35 cellular contexts compared by ENCODE assay signal in genomic region chr16:54169112-54169511, GRCh38.
DNase-seq lines count a peak whose midpoint lies in the region; ATAC-seq, FAIRE-seq and TF ChIP-seq lines count a peak whose summit lies in the region.
"Had no signal": no experiment of that assay in that cellular context is flagged by ENCODE, and none has a peak within 500 bp of the region (broad histone marks: within the 10 kb centered on the region; RNA-seq: fewer than 3 reads in every experiment).

No MANE protein-coding gene starts in this region.

- H3K4me3 ChIP-seq in HepG2 (replicated peaks in 1 of 3; ENCODE audit: insufficient read depth in 1 of 3, low read depth in 2 of 3, low read length in 3 of 3) (no peak overlapping the region), right lobe of liver (no peak overlapping the region), K562 (no peak overlapping the region), coronary artery (no peak overlapping the region), H1 (ENCODE audit: extremely low read depth in 1 of 4, insufficient read depth in 2 of 4, low read depth in 3 of 4, low read length in 4 of 4) (no peak overlapping the region)
- H3K4me3 ChIP-seq: A549; BLaER1; BLaER1 treated with 17β-estradiol and CSF1 and Interleukin-3, amounts not matched to agents 10 nM and 100 nM had no signal

- no peak overlapping the region for H3K23ac ChIP-seq in H1 (ENCODE audit: insufficient read length)

- no peak overlapping the region for H4K5ac ChIP-seq in H1 (ENCODE audit: insufficient read length, low read depth, low read length)

- peaks cover 77% of the 10 kb centered on the region for H3K4me1 ChIP-seq in HepG2 (ENCODE audit: insufficient read depth, low read length)
- H3K4me1 ChIP-seq in right lobe of liver = peaks cover 0 to 21% (median 10%) of the 10 kb centered on the region in 4 donors
- H3K4me1 ChIP-seq in K562 (replicated peaks in 1 of 2; ENCODE audit: control insufficient read depth in 2 of 2, insufficient read depth in 2 of 2, low read length in 2 of 2) = no peaks in the 10 kb centered on the region
- peaks cover 0 to 2% (median 2%) of the 10 kb centered on the region in 4 experiments; a peak in 5 of 7 replicates for H3K4me1 ChIP-seq in H1 (replicated peaks in 1 of 4; ENCODE audit: control insufficient read depth in 3 of 4, insufficient read depth in 4 of 4, low read length in 3 of 4)
- H3K4me1 ChIP-seq: BLaER1; BLaER1 treated with 17β-estradiol and CSF1 and Interleukin-3, amounts not matched to agents 10 nM and 100 nM had no signal

- CTCF ChIA-PET in HepG2 (lab: Yijun Ruan, JAX; ENCODE audit: low intra/inter-chr PET ratio, low total read pairs) (no interaction called here), K562 (lab: Yijun Ruan, JAX; ENCODE audit: low intra/inter-chr PET ratio) (no interaction called here), H1 (lab: Charles Lee; ENCODE audit: partially characterized antibody) (interaction anchor here (1.2 kb wide), 1 partner anchor 223 kb away, joined by 3 read pairs; no protein-coding TSS in a partner anchor)

- H2AFZ ChIP-seq in HepG2 (ENCODE audit: low read length) = no peak overlapping the region
- H2AFZ ChIP-seq in K562 (ENCODE audit: low read depth, low read length) = no peak overlapping the region
- H2AFZ ChIP-seq in H1 (ENCODE audit: low read length) = no peak overlapping the region

- no peak overlapping the region for H4K91ac ChIP-seq in H1 (replicated peaks; ENCODE audit: insufficient read length, low read length)

- no peak overlapping the region for H3K4ac ChIP-seq in H1 (replicated peaks; ENCODE audit: insufficient read length, low read depth, low read length)

- no peaks in the 10 kb centered on the region for H3K9me1 ChIP-seq in K562 (ENCODE audit: control insufficient read depth, insufficient read depth, low read length)

- H3K9me3 ChIP-seq in HepG2 (ENCODE audit: low read length) = no peaks in the 10 kb centered on the region
- H3K9me3 ChIP-seq in right lobe of liver = no peaks in the 10 kb centered on the region
- H3K9me3 ChIP-seq in K562 (replicated peaks; ENCODE audit: control insufficient read depth, insufficient read depth, low read depth, low read length) = no peaks in the 10 kb centered on the region
- H3K9me3 ChIP-seq in H1 (ENCODE audit: insufficient read depth in 2 of 2, low read depth in 1 of 2, low read length in 1 of 2) = no peaks in the 10 kb centered on the region
- H3K9me3 ChIP-seq: A549; BE2C; BLaER1; BLaER1 treated with 17β-estradiol and CSF1 and Interleukin-3, amounts not matched to agents 10 nM and 100 nM; Caco-2 had no signal

- H4K20me1 ChIP-seq in HepG2 (ENCODE audit: insufficient read depth, low read length) (no peaks in the 10 kb centered on the region), K562 (replicated peaks; ENCODE audit: control insufficient read depth, insufficient read depth, low read length) (no peaks in the 10 kb centered on the region), H1 (replicated peaks in 1 of 2; ENCODE audit: control insufficient read depth in 1 of 2, insufficient read depth in 2 of 2, low read length in 2 of 2) (no peaks in the 10 kb centered on the region)
- H4K20me1 ChIP-seq: BLaER1; BLaER1 treated with 17β-estradiol and CSF1 and Interleukin-3, amounts not matched to agents 10 nM and 100 nM had no signal

- H3K27ac ChIP-seq in HepG2 (ENCODE audit: extremely low read length, insufficient read depth, low read length) (no peak overlapping the region), right lobe of liver (no peak overlapping the region), K562 (ENCODE audit: extremely low read depth, low read depth, low read length) (no peak overlapping the region), coronary artery (no peak overlapping the region), H1 (ENCODE audit: low read depth, low read length) (no peak overlapping the region)
- H3K27ac ChIP-seq: 22Rv1; A549; BLaER1; BLaER1 treated with 17β-estradiol and CSF1 and Interleukin-3, amounts not matched to agents 10 nM and 100 nM; C4-2B had no signal

- TF ChIP-seq EP300 in HepG2 (IDR thresholded peaks at IDR 0.05; ENCODE audit: low read depth in 2 of 2, low read length in 2 of 2) (no peak), HepG2 (CRISPR knock-in tag; IDR thresholded peaks at IDR 0.05; ENCODE audit: borderline replicate concordance) (no peak), K562 (IDR thresholded peaks at IDR 0.05; ENCODE audit: low read length) (no peak), H1 (IDR thresholded peaks at IDR 0.05; ENCODE audit: borderline replicate concordance in 1 of 2, low read depth in 2 of 2, low read length in 2 of 2) (no peak)

- DNase-seq in HepG2 (ENCODE audit: low spot score) (no peak), right lobe of liver (no peak), K562 (ENCODE audit: extremely low read depth in 1 of 4, low spot score in 3 of 4) (no peak), coronary artery (ENCODE audit: low spot score) (peak; percentile 4), H1 (ENCODE audit: low read depth in 1 of 2, low spot score in 2 of 2) (no peak), NCI-H146 treated with DMSO at 0.1 percent for 48 hours (lab: John Stamatoyannopoulos, UW; ENCODE audit: unreplicated experiment) (no peak)
- DNase-seq: 8988T; ACHN; AML-193; BE2C; C1 segment of cervical spinal cord; Caco-2; Calu3; CD4-positive, alpha-beta memory T cell; CD4-positive, alpha-beta T cell; CD4-positive, CD25-positive, alpha-beta regulatory T cell; CD8-positive, alpha-beta memory T cell; CD8-positive, alpha-beta T cell; COR-L47; DMS 273 treated with DMSO at 0.1 percent for 48 hours; DMS153; DMS53; DMS79; DMS79 treated with DMSO at 0.1 percent for 48 hours; DND-41; EL had no signal

- intact Hi-C loops in HepG2 (cut with micrococcal nuclease; ENCODE audit: unreplicated experiment) = no loop called here
- intact Hi-C loops in right lobe of liver (cut with DNase I) = no loop called here
- intact Hi-C loops in K562 (cut with micrococcal nuclease) = no loop called here

- H3K36me3 ChIP-seq in HepG2 (replicated peaks in 1 of 2; ENCODE audit: control insufficient read depth in 1 of 2, insufficient read depth in 2 of 2, low read length in 2 of 2) (no peaks in the 10 kb centered on the region), right lobe of liver (no peaks in the 10 kb centered on the region), K562 (ENCODE audit: control insufficient read depth, insufficient read depth, low read length) (no peaks in the 10 kb centered on the region), H1 (ENCODE audit: control insufficient read depth in 2 of 4, insufficient read depth in 4 of 4, low read length in 3 of 4) (no peaks in the 10 kb centered on the region; a peak in 1 of 8 replicates)
- H3K36me3 ChIP-seq: BE2C; BLaER1; BLaER1 treated with 17β-estradiol and CSF1 and Interleukin-3, amounts not matched to agents 10 nM and 100 nM had no signal

- H3K18ac ChIP-seq in H1 (ENCODE audit: extremely low read depth, low read length) = no peak overlapping the region

- TF ChIP-seq RAD21 in HepG2 (CRISPR knock-in tag; IDR thresholded peaks at IDR 0.05) = no peak
- TF ChIP-seq RAD21 in K562 (CRISPR knock-in tag; conservative IDR thresholded peaks at IDR 0.05 in 1 of 2, IDR thresholded peaks at IDR 0.05 in 1 of 2) = no peak
- TF ChIP-seq RAD21 in H1 (IDR thresholded peaks at IDR 0.05 in 1 of 2, conservative IDR thresholded peaks at IDR 0.05 in 1 of 2; ENCODE audit: low read depth in 2 of 2, low read length in 2 of 2) = no peak

- no peaks in the 10 kb centered on the region for H3K23me2 ChIP-seq in H1 (ENCODE audit: low read depth, low read length)

- H2AK5ac ChIP-seq in H1 (ENCODE audit: low read depth, low read length) = no peak overlapping the region

- H4K8ac ChIP-seq in H1 (ENCODE audit: extremely low read depth, insufficient read depth, low read length) = no peak overlapping the region

- no peak overlapping the region for H2BK15ac ChIP-seq in H1 (ENCODE audit: low read length)

- in situ Hi-C loops in HepG2 (cut with HindIII; ENCODE audit: extremely low pct_ligation_motif_present, low pct_unique_long_range_greater_than_20kb) = no loop called here
- in situ Hi-C loops in K562 (cut with MboI) = no loop called here

- no peak overlapping the region for H2BK12ac ChIP-seq in H1 (ENCODE audit: low read depth, low read length)

- BruUV-seq in HepG2 (replicated peaks; lab: Mats Ljungman, UMichigan) (no TSS peak), K562 (replicated peaks; lab: Mats Ljungman, UMichigan) (no TSS peak)

- H3K27me3 ChIP-seq in HepG2 (ENCODE audit: control insufficient read depth in 1 of 2, insufficient read depth in 2 of 2, low read length in 2 of 2) = no peaks in the 10 kb centered on the region
- H3K27me3 ChIP-seq in right lobe of liver = no peaks in the 10 kb centered on the region
- peaks cover 21 to 46% of the 10 kb centered on the region in 2 experiments; a peak in 4 of 5 replicates for H3K27me3 ChIP-seq in K562 (ENCODE audit: control insufficient read depth in 2 of 2, insufficient read depth in 2 of 2, low read length in 2 of 2)
- H3K27me3 ChIP-seq in H1 (replicated peaks in 1 of 4; ENCODE audit: control insufficient read depth in 3 of 4, extremely low read depth in 1 of 4, insufficient read depth in 3 of 4, low read length in 3 of 4) = no peaks in the 10 kb centered on the region
- H3K27me3 ChIP-seq: BE2C; BLaER1 treated with 17β-estradiol and CSF1 and Interleukin-3, amounts not matched to agents 10 nM and 100 nM had no signal

- no peaks in the 10 kb centered on the region for H3K79me1 ChIP-seq in H1 (ENCODE audit: low read depth, low read length)

- TF ChIP-seq CTCF in HepG2 (CRISPR knock-in tag; IDR thresholded peaks at IDR 0.05) (no peak), right lobe of liver (IDR thresholded peaks at IDR 0.05) (no peak), K562 (IDR thresholded peaks at IDR 0.05 in 2 of 3, conservative IDR thresholded peaks at IDR 0.05 in 1 of 3; ENCODE audit: insufficient read depth in 2 of 3, low read depth in 1 of 3, low read length in 3 of 3) (no peak), coronary artery (IDR thresholded peaks at IDR 0.05) (no peak), H1 (IDR thresholded peaks at IDR 0.05; ENCODE audit: control extremely low read depth in 1 of 3, insufficient read depth in 1 of 3, low read depth in 1 of 3, low read length in 3 of 3) (no peak)

- no peak overlapping the region for H3K4me2 ChIP-seq in HepG2 (ENCODE audit: low read depth, low read length)
- no peak overlapping the region for H3K4me2 ChIP-seq in K562 (ENCODE audit: insufficient read depth, low read length)
- H3K4me2 ChIP-seq in H1 (ENCODE audit: insufficient read depth in 1 of 2, low read depth in 2 of 2, low read length in 2 of 2) = no peak overlapping the region
- H3K4me2 ChIP-seq: A549; BLaER1; BLaER1 treated with 17β-estradiol and CSF1 and Interleukin-3, amounts not matched to agents 10 nM and 100 nM had no signal

- no peak for TF ChIP-seq POLR2A in HepG2 (IDR thresholded peaks at IDR 0.05; ENCODE audit: insufficient read depth in 1 of 2, low read depth in 2 of 2, low read length in 2 of 2)
- no peak for TF ChIP-seq POLR2A in right lobe of liver (IDR thresholded peaks at IDR 0.05)
- no peak for TF ChIP-seq POLR2A in K562 (conservative IDR thresholded peaks at IDR 0.05)
- TF ChIP-seq POLR2A in H1 (IDR thresholded peaks at IDR 0.05; ENCODE audit: control extremely low read depth in 1 of 2, low read depth in 2 of 2, low read length in 2 of 2) = no peak

- 94% methylated on average over 5 of the region's 5 CpGs for WGBS in HepG2 (ENCODE audit: low lambda C conversion rate)
- WGBS in right lobe of liver (ENCODE audit: insufficient coverage, low coverage, low lambda C conversion rate, missing lambda C conversion rate) = 96% methylated on average over 5 of the region's 5 CpGs
- WGBS in K562 (ENCODE audit: insufficient coverage, low coverage, missing lambda C conversion rate) = 0% methylated on average over 5 of the region's 5 CpGs
- 89% methylated on average over 5 of the region's 5 CpGs; no CpG with 5 or more reads in 1 of the 2 experiments for WGBS in H1 (ENCODE audit: extremely low coverage in 1 of 2, insufficient coverage in 1 of 2, insufficient read length in 1 of 2, insufficient replicate concordance in 2 of 2, low coverage in 1 of 2, low lambda C conversion rate in 2 of 2, missing lambda C conversion rate in 1 of 2), 2 experiments

- H3K79me2 ChIP-seq in HepG2 (ENCODE audit: insufficient read depth, low read length) = no peaks in the 10 kb centered on the region
- H3K79me2 ChIP-seq in K562 (ENCODE audit: control insufficient read depth, insufficient read depth, low read length) = no peaks in the 10 kb centered on the region
- no peaks in the 10 kb centered on the region for H3K79me2 ChIP-seq in H1 (ENCODE audit: control insufficient read depth in 1 of 2, insufficient read depth in 2 of 2, low read length in 2 of 2)

- no peak overlapping the region for H2BK120ac ChIP-seq in H1 (replicated peaks; ENCODE audit: low read depth, low read length)

- no peak for ATAC-seq in HepG2
- ATAC-seq in right lobe of liver = no peak
- ATAC-seq in K562 = no peak
- ATAC-seq in GM21526 (IDR thresholded peaks at IDR 0.05; ENCODE audit: low FRiP score, unreplicated experiment) = no peak
- no peak for ATAC-seq in HG03095 (IDR thresholded peaks at IDR 0.05; ENCODE audit: unreplicated experiment)
- ATAC-seq: A549; CD8-positive, alpha-beta T cell had no signal

- no peak overlapping the region for H3K56ac ChIP-seq in H1 (replicated peaks; ENCODE audit: insufficient read length, low read depth, low read length)

- no peak overlapping the region for H2BK20ac ChIP-seq in H1 (ENCODE audit: low read length)

- POLR2A ChIA-PET in HepG2 (lab: Yijun Ruan, JAX) (no interaction called here), K562 (lab: Yijun Ruan, JAX) (no interaction called here), H1 (lab: Charles Lee; ENCODE audit: partially characterized antibody) (no interaction called here)

- FAIRE-seq in HepG2 (lab: Jason Lieb, UNC) (no peak), K562 (lab: Jason Lieb, UNC) (no peak), H1 (lab: Jason Lieb, UNC) (no peak)
- FAIRE-seq: A204.1, A549, D721Med had no signal

- no peak overlapping the region for H3K14ac ChIP-seq in H1 (ENCODE audit: insufficient read length)

- H2BK5ac ChIP-seq in H1 (ENCODE audit: low read depth, low read length) = no peak overlapping the region

- H3K9ac ChIP-seq in HepG2 (ENCODE audit: insufficient read depth, low read depth, low read length) (no peak overlapping the region), K562 (ENCODE audit: insufficient read depth in 1 of 2, low read depth in 2 of 2, low read length in 2 of 2) (no peak overlapping the region), H1 (replicated peaks in 1 of 4; ENCODE audit: extremely low read depth in 1 of 4, low read depth in 3 of 4, low read length in 3 of 4) (no peak overlapping the region)
- H3K9ac ChIP-seq: BLaER1; BLaER1 treated with 17β-estradiol and CSF1 and Interleukin-3, amounts not matched to agents 10 nM and 100 nM had no signal

Comparison
In these comparisons a context has a peak if more than half of its experiments do, and no peak if none do; other contexts are left out.
1. Of the 241 proteins assayed by ChIP-seq in both HepG2 and K562: peak only in HepG2: ADNP, CHD4 and KDM1A; only in K562: none; in both: none; in neither: 238.